ENCODE assay signal across 8 cellular contexts in genomic region chr10:101095550-101096213, GRCh38. TPM values are rescaled to one million over a fixed set of nuclear protein-coding genes. Genes with fewer than 3 reads are reported as not detected.
DNase-seq lines count a peak whose midpoint lies in the region; ATAC-seq and TF ChIP-seq lines count a peak whose summit lies in the region.

No MANE protein-coding gene starts in this region.

- DNase-seq in NOMO-1 treated with DMSO at 0.1 percent for 48 hours (lab: John Stamatoyannopoulos, UW; ENCODE audit: unreplicated experiment) (peak; percentile 44), natural killer cell (peak; percentile 66)
- peak; percentile 70 for DNase-seq in activated CD8-positive, alpha-beta memory T cell treated with anti-CD3 and anti-CD28 coated beads, Interleukin-2, amount 50 U/mL, for 4 hours
- peak; percentile 81 for DNase-seq in stimulated activated naive CD8-positive, alpha-beta T cell treated with anti-CD3 and anti-CD28 coated beads, Interleukin-15, Interleukin-2, amounts not matched to agents 100 U/mL and 50 U/mL, for 24 hours

- no peak overlapping the region for H3K4me3 Mint-ChIP-seq in natural killer cell

- intact Hi-C loops in natural killer cell (cut with micrococcal nuclease) = loop anchor here (1.0 kb wide), 1 partner anchor 47 kb away; no protein-coding TSS in a partner anchor

- peaks cover 0 to 4% of the 10 kb centered on the region in 2 donors for H3K4me1 Mint-ChIP-seq in natural killer cell

- H3K27ac ChIP-seq in 22Rv1 = peak overlapping the region; percentile 91

- ATAC-seq in HG03442 (IDR thresholded peaks at IDR 0.05; ENCODE audit: unreplicated experiment) (peak; percentile 73), esophagus mucosa (peak; percentile 90), natural killer cell (peak; percentile 77 to 98 (median 96))
- ATAC-seq in stimulated activated naive CD8-positive, alpha-beta T cell treated with anti-CD3 and anti-CD28 coated beads, Interleukin-15, Interleukin-2, amounts not matched to agents 100 U/mL and 50 U/mL, for 24 hours = peak; percentile 81

- peaks cover 43 to 48% of the 10 kb centered on the region in 2 donors for H3K27me3 Mint-ChIP-seq in natural killer cell (ENCODE audit: low read depth in 2 of 2)

- no peaks in the 10 kb centered on the region for H3K36me3 Mint-ChIP-seq in natural killer cell

- no peak overlapping the region for H3K4me3 ChIP-seq in GM12875 (ENCODE audit: low read depth, low read length)

- H3K9me3 Mint-ChIP-seq in natural killer cell = no peaks in the 10 kb centered on the region

- no peak overlapping the region for H3K27ac Mint-ChIP-seq in natural killer cell

- TF ChIP-seq CTCF in 22Rv1 (IDR thresholded peaks at IDR 0.05) (peak; percentile 96), GM12875 (IDR thresholded peaks at IDR 0.05; ENCODE audit: borderline replicate concordance, insufficient read depth, low read depth, low read length) (peak; percentile 84), natural killer cell (IDR thresholded peaks at IDR 0.05) (peak; percentile 82)

RNA-seq across cellular contexts. Expression of gene KAZALD1, which starts 33.9 kb away (rescaled TPM):
- total RNA-seq in esophagus mucosa = 4.1 TPM
- under 1 TPM in 1 of 3 donors, not detected in 2; 0.49 TPM for total RNA-seq in natural killer cell

RNA-seq across cellular contexts. Expression of gene TLX1, which starts 35.4 kb away (rescaled TPM):
- total RNA-seq in esophagus mucosa (not detected), natural killer cell (not detected)
